7 cellular contexts compared by ENCODE assay signal in the genomic region with DNA sequence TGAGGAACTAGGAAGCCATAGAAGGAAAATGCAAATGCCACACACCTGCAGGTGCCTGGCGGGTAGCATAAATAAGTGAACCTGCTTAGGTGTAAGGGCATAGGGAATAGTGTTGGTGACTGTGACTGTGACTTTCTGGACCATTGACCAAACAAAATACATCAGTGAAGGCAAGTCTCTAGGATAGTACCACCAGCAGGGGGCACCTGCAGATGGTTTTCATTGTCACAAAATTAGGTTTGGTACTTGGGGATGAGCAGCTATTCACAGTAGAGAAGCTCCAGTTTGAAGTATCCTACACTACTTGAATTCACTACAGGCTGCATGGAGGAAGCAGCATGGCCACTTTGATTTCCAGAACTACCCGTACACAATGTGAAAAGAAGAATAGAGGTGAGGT. TPM values are rescaled to one million over a fixed set of nuclear protein-coding genes. Genes with fewer than 3 reads are reported as not detected.
A peak's percentile ranks its signal among the peaks of the same experiment; 100 is the strongest.
DNase-seq lines count a peak whose midpoint lies in the region; ATAC-seq and TF ChIP-seq lines count a peak whose summit lies in the region.
"Not testable (repeated sequence)": the region's sequence is repeated elsewhere in the genome, so short reads cannot be mapped to it uniquely, and the experiment has no call there.

No MANE protein-coding gene starts in this region.

- not testable (repeated sequence) for H3K9me3 ChIP-seq in PC-3 (ENCODE audit: low read length); body of pancreas; heart right ventricle; lung (ENCODE audit: control insufficient read depth in 2 of 2, insufficient read depth in 1 of 2, low read length in 1 of 2); gastrocnemius medialis

- in situ Hi-C loops in gastrocnemius medialis (cut with MboI; ENCODE audit: low sequenced_read_pairs in 4 of 4) = not testable (repeated sequence)

- not testable (repeated sequence) for H2AFZ ChIP-seq in PC-3 (ENCODE audit: low read length)

- POLR2A ChIA-PET in PC-3 (lab: Charles Lee; ENCODE audit: unreplicated experiment); activated CD4-positive, alpha-beta T cell treated with anti-CD3 and anti-CD28 coated beads for 36 hours (lab: Charles Lee): not testable (repeated sequence)

- no CpG with 5 or more reads among the region's 2 CpGs for WGBS in body of pancreas, 2 donors
- WGBS in heart right ventricle, 2 donors = no CpG with 5 or more reads among the region's 2 CpGs
- no CpG with 5 or more reads among the region's 2 CpGs for WGBS in lung, 2 donors

- H3K9ac ChIP-seq in PC-3 (ENCODE audit: low read length) = not testable (repeated sequence)

- not testable (repeated sequence) for H3K9me3 Mint-ChIP-seq in activated CD4-positive, alpha-beta T cell treated with anti-CD3 and anti-CD28 coated beads for 36 hours (ENCODE audit: low read depth)

- H4K20me1 ChIP-seq in PC-3 (ENCODE audit: low read length) = not testable (repeated sequence)

- H3K4me3 ChIP-seq in PC-3 (ENCODE audit: low read length); body of pancreas; heart right ventricle; lung; gastrocnemius medialis: not testable (repeated sequence)

- TF ChIP-seq CTCF in PC-3 (conservative IDR thresholded peaks at IDR 0.05; ENCODE audit: low read depth, low read length); body of pancreas (IDR thresholded peaks at IDR 0.05); heart right ventricle (IDR thresholded peaks at IDR 0.05); lung (IDR thresholded peaks at IDR 0.05; ENCODE audit: control extremely low read depth, extremely low read depth); gastrocnemius medialis (IDR thresholded peaks at IDR 0.05 in 4 of 5, conservative IDR thresholded peaks at IDR 0.05 in 1 of 5): not testable (repeated sequence)

- not testable (repeated sequence) for H3K27me3 Mint-ChIP-seq in activated CD4-positive, alpha-beta T cell treated with anti-CD3 and anti-CD28 coated beads for 36 hours

- not testable (repeated sequence) for H3F3A ChIP-seq in PC-3 (ENCODE audit: low read length, unreplicated experiment)

- H3K4me2 ChIP-seq in PC-3 (ENCODE audit: low read length) = not testable (repeated sequence)

- CTCF ChIA-PET in PC-3 (lab: Charles Lee); activated CD4-positive, alpha-beta T cell treated with anti-CD3 and anti-CD28 coated beads for 36 hours (lab: Charles Lee): not testable (repeated sequence)

- intact Hi-C loops in PC-3 (cut with micrococcal nuclease); activated CD4-positive, alpha-beta T cell treated with anti-CD3 and anti-CD28 coated beads for 36 hours (cut with DNase I, micrococcal nuclease); body of pancreas (cut with DNase I); heart right ventricle (cut with DNase I); gastrocnemius medialis (cut with DNase I; ENCODE audit: low total_unique reads): not testable (repeated sequence)

- BruUV-seq in PC-3 (replicated peaks; lab: Mats Ljungman, UMichigan) = not testable (repeated sequence)

- H3K36me3 Mint-ChIP-seq in activated CD4-positive, alpha-beta T cell treated with anti-CD3 and anti-CD28 coated beads for 36 hours (ENCODE audit: low read depth) = not testable (repeated sequence)

- not testable (repeated sequence) for H3K27ac ChIP-seq in PC-3 (ENCODE audit: low read length); body of pancreas; heart right ventricle; lung (ENCODE audit: low read depth in 1 of 2, low read length in 1 of 2); gastrocnemius medialis

- H3K4me1 Mint-ChIP-seq in activated CD4-positive, alpha-beta T cell treated with anti-CD3 and anti-CD28 coated beads for 36 hours = not testable (repeated sequence)

- not testable (repeated sequence) for H3K36me3 ChIP-seq in PC-3 (ENCODE audit: low read depth, low read length); body of pancreas (replicated peaks in 1 of 2; ENCODE audit: insufficient read depth in 1 of 2, low read depth in 2 of 2); heart right ventricle; lung (ENCODE audit: control insufficient read depth in 2 of 2, insufficient read depth in 2 of 2, low read length in 2 of 2); gastrocnemius medialis

- not testable (repeated sequence) for H3K27me3 ChIP-seq in PC-3 (ENCODE audit: low read length); body of pancreas; heart right ventricle; lung (ENCODE audit: control insufficient read depth, insufficient read depth); gastrocnemius medialis

- not testable (repeated sequence) for H3K9me2 ChIP-seq in PC-3 (replicated peaks; ENCODE audit: low read length)

- not testable (repeated sequence) for H3K4me1 ChIP-seq in PC-3 (ENCODE audit: insufficient read depth, low read length); body of pancreas; heart right ventricle; lung (ENCODE audit: control insufficient read depth in 2 of 2, insufficient read depth in 2 of 2, low read length in 2 of 2); gastrocnemius medialis

- TF ChIP-seq POLR2A in body of pancreas (IDR thresholded peaks at IDR 0.05); gastrocnemius medialis (IDR thresholded peaks at IDR 0.05): not testable (repeated sequence)

- ATAC-seq in GM18867 (IDR thresholded peaks at IDR 0.05; ENCODE audit: unreplicated experiment) = peak; percentile 48
- ATAC-seq in PC-3 = peak; percentile 82
- peak; percentile 60 for ATAC-seq in activated CD4-positive, alpha-beta T cell treated with anti-CD3 and anti-CD28 coated beads for 36 hours
- ATAC-seq in body of pancreas = peak; percentile 47
- ATAC-seq in heart right ventricle = peak; percentile 52 to 84 (median 78)
- peak; percentile 47 for ATAC-seq in lung (ENCODE audit: insufficient read depth, low FRiP score)
- peak; percentile 87 to 92 for ATAC-seq in gastrocnemius medialis

- not testable (repeated sequence) for H3K27ac Mint-ChIP-seq in activated CD4-positive, alpha-beta T cell treated with anti-CD3 and anti-CD28 coated beads for 36 hours

- H3K4me3 Mint-ChIP-seq in activated CD4-positive, alpha-beta T cell treated with anti-CD3 and anti-CD28 coated beads for 36 hours = not testable (repeated sequence)

- not testable (repeated sequence) for H3K79me2 ChIP-seq in PC-3 (ENCODE audit: low read length)

- DNase-seq in PC-3; activated CD4-positive, alpha-beta T cell treated with anti-CD3 and anti-CD28 coated beads for 36 hours; body of pancreas; heart right ventricle; lung (ENCODE audit: low spot score); gastrocnemius medialis: not testable (repeated sequence)

RNA-seq across cellular contexts. Expression of a gene that starts 19.2 kb away (rescaled TPM):
- total RNA-seq in PC-3 (2014; rRNA removed) (20.1 and 28.9 TPM in 2 replicates), body of pancreas (10 to 100 TPM; 36.6 to 49.8 TPM), heart right ventricle (1,000 to 10,000 TPM; 1,915 to 2,957 (median 2,606) TPM), lung (100 to 1,000 TPM in 1 of 2 donors, 10 to 100 TPM in 1; 79.4 to 146 TPM), gastrocnemius medialis (1,000 to 10,000 TPM in 3 of 4 donors, 100 to 1,000 TPM in 1; 630 to 1,712 (median 1,308) TPM)
- total RNA-seq in activated CD4-positive, alpha-beta T cell treated with anti-CD3 and anti-CD28 coated beads for 36 hours = 10 to 100 TPM; 21.0 to 21.9 TPM
- polyA plus RNA-seq in heart right ventricle (100 to 1,000 TPM; 479 to 683 TPM), lung (10 to 100 TPM; 32.5 to 50.6 TPM)

Comparison
In these comparisons a context has a peak if more than half of its experiments do, and no peak if none do; other contexts are left out.
1. RNA of a gene that starts 19.2 kb away (total RNA-seq): 1,915 to 2,957 TPM in heart right ventricle and 630 to 1,712 TPM in gastrocnemius medialis; 79.4 to 146 TPM in lung, 36.6 to 49.8 TPM in body of pancreas, 21.0 to 21.9 TPM in activated CD4-positive, alpha-beta T cell treated with anti-CD3 and anti-CD28 coated beads for 36 hours and 20.1 to 28.9 TPM in PC-3; every median in the first group is over 4 times any median in the second.
2. Peak in every context shown above with its lines, with median percentiles within 50 percentile points of each other: ATAC-seq.